8 cellular contexts compared by ENCODE assay signal in genomic region chr3:125141596-125142417, GRCh38.
DNase-seq lines count a peak whose midpoint lies in the region; ATAC-seq lines count a peak whose summit lies in the region.

No MANE protein-coding gene starts in this region.

- H3K27me3 ChIP-seq in BLaER1 (peaks cover 18% of the 10 kb centered on the region; the same call in 1 of the 2 replicates), endocrine pancreas (ENCODE audit: control insufficient read depth, insufficient read depth, low read length) (no peaks in the 10 kb centered on the region), muscle layer of colon (ENCODE audit: control insufficient read depth in 1 of 2, insufficient read depth in 2 of 2, low read length in 2 of 2) (no peaks in the 10 kb centered on the region)

- peaks cover 68% of the 10 kb centered on the region for H3K4me1 ChIP-seq in BLaER1
- H3K4me1 ChIP-seq in endocrine pancreas (ENCODE audit: control insufficient read depth, insufficient read depth, low read length): no peaks in the 10 kb centered on the region
- H3K4me1 ChIP-seq in muscle layer of colon (ENCODE audit: insufficient read depth, low read length): peaks cover 21% of the 10 kb centered on the region

- H3K4me3 Mint-ChIP-seq in stimulated activated effector memory CD8-positive, alpha-beta T cell treated with anti-CD3 and anti-CD28 coated beads, Interleukin-12 subunit alpha, Interleukin-12 subunit beta, amount 100 ng/mL, for 72 hours: peak overlapping the region; percentile 75

- H3K36me3 ChIP-seq in BLaER1 (no peaks in the 10 kb centered on the region), endocrine pancreas (ENCODE audit: control insufficient read depth, insufficient read depth, low read length) (no peaks in the 10 kb centered on the region), muscle layer of colon (ENCODE audit: insufficient read depth, low read length) (no peaks in the 10 kb centered on the region)

- peak overlapping the region; percentile 39 for H3K9ac ChIP-seq in BLaER1
- peak overlapping the region; percentile 11 for H3K9ac ChIP-seq in endocrine pancreas (ENCODE audit: control insufficient read depth, insufficient read depth, low read length)
- H3K9ac ChIP-seq in muscle layer of colon (ENCODE audit: low read length): no peak overlapping the region

- DNase-seq in activated CD4-positive, alpha-beta T cell treated with anti-CD3 and anti-CD28 coated beads, Interleukin-2, amount 50 U/mL, for 24 hours (ENCODE audit: low read depth in 1 of 2, low spot score in 1 of 2): peak; percentile 26 to 36
- DNase-seq in stimulated activated effector memory CD8-positive, alpha-beta T cell treated with anti-CD3 and anti-CD28 coated beads, Interleukin-12 subunit alpha, Interleukin-12 subunit beta, amount 100 ng/mL, for 72 hours (ENCODE audit: low spot score in 2 of 2): peak; percentile 77 to 91
- no peak for DNase-seq in SK-N-DZ (ENCODE audit: low spot score)

- H4K20me1 ChIP-seq in BLaER1: peaks cover 45% of the 10 kb centered on the region

- H3K9me3 ChIP-seq in BLaER1: no peaks in the 10 kb centered on the region
- H3K9me3 ChIP-seq in endocrine pancreas (ENCODE audit: control insufficient read depth, low read length): no peaks in the 10 kb centered on the region
- no peaks in the 10 kb centered on the region for H3K9me3 ChIP-seq in muscle layer of colon (ENCODE audit: low read length)

- H3K9me3 Mint-ChIP-seq in stimulated activated effector memory CD8-positive, alpha-beta T cell treated with anti-CD3 and anti-CD28 coated beads, Interleukin-12 subunit alpha, Interleukin-12 subunit beta, amount 100 ng/mL, for 72 hours: no peaks in the 10 kb centered on the region

- H3K27ac Mint-ChIP-seq in stimulated activated effector memory CD8-positive, alpha-beta T cell treated with anti-CD3 and anti-CD28 coated beads, Interleukin-12 subunit alpha, Interleukin-12 subunit beta, amount 100 ng/mL, for 72 hours: peak overlapping the region; percentile 71

- peaks cover 55% of the 10 kb centered on the region for H3K4me1 Mint-ChIP-seq in stimulated activated effector memory CD8-positive, alpha-beta T cell treated with anti-CD3 and anti-CD28 coated beads, Interleukin-12 subunit alpha, Interleukin-12 subunit beta, amount 100 ng/mL, for 72 hours

- H3K4me3 ChIP-seq in BLaER1 (peak overlapping the region; percentile 62), endocrine pancreas (ENCODE audit: control insufficient read depth, insufficient read depth, low read length) (no peak overlapping the region), muscle layer of colon (ENCODE audit: low read depth in 1 of 2, low read length in 2 of 2) (peak overlapping the region; percentile 39 to 71)

- no peaks in the 10 kb centered on the region for H3K36me3 Mint-ChIP-seq in stimulated activated effector memory CD8-positive, alpha-beta T cell treated with anti-CD3 and anti-CD28 coated beads, Interleukin-12 subunit alpha, Interleukin-12 subunit beta, amount 100 ng/mL, for 72 hours

- H3K27ac ChIP-seq in BLaER1 (peak overlapping the region; percentile 45), muscle layer of colon (ENCODE audit: low read depth, low read length) (peak overlapping the region; percentile 64)

- ATAC-seq in GM19351 (IDR thresholded peaks at IDR 0.05; ENCODE audit: unreplicated experiment): peak; percentile 59
- peak; percentile 33 for ATAC-seq in HG03469 (IDR thresholded peaks at IDR 0.05; ENCODE audit: unreplicated experiment)
- peak; percentile 89 for ATAC-seq in stimulated activated effector memory CD8-positive, alpha-beta T cell treated with anti-CD3 and anti-CD28 coated beads, Interleukin-12 subunit alpha, Interleukin-12 subunit beta, amount 100 ng/mL, for 72 hours

- peak overlapping the region; percentile 97 for H3K4me2 ChIP-seq in BLaER1

Comparison
In these comparisons a context has a peak if more than half of its experiments do, and no peak if none do; other contexts are left out.
1. ATAC-seq: peak in every context shown above with its lines; median percentile 89 in stimulated activated effector memory CD8-positive, alpha-beta T cell treated with anti-CD3 and anti-CD28 coated beads, Interleukin-12 subunit alpha, Interleukin-12 subunit beta, amount 100 ng/mL, for 72 hours; 59 in GM19351; 33 in HG03469.